In the genomic region with DNA sequence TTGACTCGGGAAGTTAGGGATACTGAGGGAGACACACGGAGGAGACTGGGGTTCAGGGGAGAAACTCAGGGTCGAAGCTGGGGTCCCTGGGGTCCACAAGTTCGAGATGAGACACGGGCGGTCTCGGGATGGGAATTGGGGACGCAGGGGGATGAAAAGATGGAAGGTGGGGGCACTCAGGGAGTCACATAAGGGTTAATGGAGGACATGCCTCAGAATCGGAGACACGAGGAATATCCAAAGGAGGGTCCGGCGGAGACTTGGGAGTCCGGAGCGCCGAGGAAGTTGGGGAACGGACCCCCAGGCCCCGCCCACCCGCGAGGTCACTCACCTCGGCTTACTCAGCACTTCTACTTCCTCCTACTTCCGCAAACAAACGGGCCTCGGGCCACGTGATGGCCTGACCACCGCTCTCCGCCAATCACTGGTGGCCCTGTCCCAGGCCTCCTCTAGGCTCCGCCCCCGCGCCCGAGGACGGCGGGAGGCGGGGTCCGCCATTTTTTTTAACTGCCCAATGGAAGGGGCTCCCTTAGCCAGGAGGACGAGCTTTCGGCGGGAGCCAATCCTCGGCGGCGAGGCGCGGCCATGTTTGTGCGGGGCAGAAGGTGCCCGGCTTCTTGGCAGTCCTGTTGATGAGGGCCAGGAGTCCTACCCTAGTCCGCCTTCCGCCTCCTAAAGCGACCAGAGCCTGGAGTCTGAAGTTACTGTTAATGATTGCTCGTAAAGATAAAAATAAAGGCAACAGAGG, we compare ENCODE assay signal across 8 cellular contexts. TPM values are rescaled to one million over a fixed set of nuclear protein-coding genes. Genes with fewer than 3 reads are reported as not detected.
DNase-seq lines count a peak whose midpoint lies in the region; ATAC-seq and TF ChIP-seq lines count a peak whose summit lies in the region.

A gene with protein sequence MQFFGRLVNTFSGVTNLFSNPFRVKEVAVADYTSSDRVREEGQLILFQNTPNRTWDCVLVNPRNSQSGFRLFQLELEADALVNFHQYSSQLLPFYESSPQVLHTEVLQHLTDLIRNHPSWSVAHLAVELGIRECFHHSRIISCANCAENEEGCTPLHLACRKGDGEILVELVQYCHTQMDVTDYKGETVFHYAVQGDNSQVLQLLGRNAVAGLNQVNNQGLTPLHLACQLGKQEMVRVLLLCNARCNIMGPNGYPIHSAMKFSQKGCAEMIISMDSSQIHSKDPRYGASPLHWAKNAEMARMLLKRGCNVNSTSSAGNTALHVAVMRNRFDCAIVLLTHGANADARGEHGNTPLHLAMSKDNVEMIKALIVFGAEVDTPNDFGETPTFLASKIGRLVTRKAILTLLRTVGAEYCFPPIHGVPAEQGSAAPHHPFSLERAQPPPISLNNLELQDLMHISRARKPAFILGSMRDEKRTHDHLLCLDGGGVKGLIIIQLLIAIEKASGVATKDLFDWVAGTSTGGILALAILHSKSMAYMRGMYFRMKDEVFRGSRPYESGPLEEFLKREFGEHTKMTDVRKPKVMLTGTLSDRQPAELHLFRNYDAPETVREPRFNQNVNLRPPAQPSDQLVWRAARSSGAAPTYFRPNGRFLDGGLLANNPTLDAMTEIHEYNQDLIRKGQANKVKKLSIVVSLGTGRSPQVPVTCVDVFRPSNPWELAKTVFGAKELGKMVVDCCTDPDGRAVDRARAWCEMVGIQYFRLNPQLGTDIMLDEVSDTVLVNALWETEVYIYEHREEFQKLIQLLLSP (minus strand): TSS at position 378 of the 748 bp plus-strand sequence. CDS start 12,404 bp downstream, outside the sequence.

- intact Hi-C loops in left ventricle myocardium inferior (cut with micrococcal nuclease) (no loop called here), prostate gland (cut with DNase I) (loop anchor here (1.0 kb wide), 1 partner anchor 20 kb away; a partner anchor contains a TSS)

- peak; percentile 71 for TF ChIP-seq POLR2A in prostate gland (IDR thresholded peaks at IDR 0.05)

- peak within 1 kb of the TSS; percentile 99 for H3K27ac Mint-ChIP-seq in T-helper 17 cell

- ATAC-seq in HG02885 (IDR thresholded peaks at IDR 0.05; ENCODE audit: poor library complexity, unreplicated experiment) (peak; percentile 87), T-helper 17 cell (peak; percentile 89)

- H3K27me3 ChIP-seq in left ventricle myocardium inferior (ENCODE audit: low read depth) (no peaks in the 10 kb centered on the region), prostate gland (replicated peaks; ENCODE audit: insufficient read depth) (no peaks in the 10 kb centered on the region)

- H3K36me3 Mint-ChIP-seq in T-helper 17 cell (ENCODE audit: low read depth): peaks cover 5% of the 10 kb centered on the region

- H3K27me3 Mint-ChIP-seq in T-helper 17 cell: no peaks in the 10 kb centered on the region

- TF ChIP-seq CTCF in GM13977 (IDR thresholded peaks at IDR 0.05; ENCODE audit: extremely low read depth, insufficient read depth, missing control alignments): no peak
- TF ChIP-seq CTCF in left ventricle myocardium inferior (IDR thresholded peaks at IDR 0.05; ENCODE audit: borderline replicate concordance): no peak
- peak in 1 of 4 experiments; percentile 4 for TF ChIP-seq CTCF in prostate gland (IDR thresholded peaks at IDR 0.05)

- WGBS in prostate gland: under 1% methylated on average over 48 of the region's 48 CpGs
- under 1% methylated on average over 48 of the region's 48 CpGs for WGBS in urinary bladder

- H3K4me1 Mint-ChIP-seq in T-helper 17 cell: peaks cover 39% of the 10 kb centered on the region

- H3K27ac ChIP-seq in left ventricle myocardium inferior (replicated peaks) (peak within 1 kb of the TSS; percentile 94), prostate gland (peak within 1 kb of the TSS; percentile 95 to 99), urinary bladder (ENCODE audit: low read depth) (peak within 1 kb of the TSS; percentile 90)

- H3K4me1 ChIP-seq in left ventricle myocardium inferior (peaks cover 38% of the 10 kb centered on the region), prostate gland (replicated peaks) (peaks cover 22% of the 10 kb centered on the region), urinary bladder (ENCODE audit: insufficient read depth) (no peaks in the 10 kb centered on the region)

- H3K4me3 Mint-ChIP-seq in T-helper 17 cell: peak within 1 kb of the TSS; percentile 99

- no peaks in the 10 kb centered on the region for H3K9me3 ChIP-seq in T-helper 17 cell (ENCODE audit: control insufficient read depth, low read length, poor library complexity, severe bottlenecking)
- H3K9me3 ChIP-seq in left ventricle myocardium inferior (replicated peaks): no peaks in the 10 kb centered on the region
- H3K9me3 ChIP-seq in prostate gland: no peaks in the 10 kb centered on the region

- in situ Hi-C loops in GM13977 (cut with MboI; ENCODE audit: low pct_unique_long_range_greater_than_20kb, low sequenced_read_pairs, unreplicated experiment): no loop called here

- H3K4me3 ChIP-seq in left ventricle myocardium inferior: peak within 1 kb of the TSS; percentile 76
- H3K4me3 ChIP-seq in prostate gland: peak within 1 kb of the TSS; percentile 36 to 53
- peak within 1 kb of the TSS; percentile 46 for H3K4me3 ChIP-seq in urinary bladder (ENCODE audit: low read depth, low read length)

- H3K36me3 ChIP-seq in left ventricle myocardium inferior (no peaks in the 10 kb centered on the region), prostate gland (no peaks in the 10 kb centered on the region), urinary bladder (ENCODE audit: insufficient read depth) (no peaks in the 10 kb centered on the region)

- DNase-seq in GM13977 (ENCODE audit: low spot score) (peak; percentile 96), NCI-H1694 treated with DMSO at 0.1 percent for 48 hours (lab: John Stamatoyannopoulos, UW) (peak; percentile 93), T-helper 17 cell (peak; percentile 90 to 94 (median 91)), amygdala (lab: John Stamatoyannopoulos, UW) (peak; percentile 83 to 99 (median 97)), left ventricle myocardium inferior (peak; percentile 99), prostate gland (ENCODE audit: low spot score) (peak; percentile 98)

RNA-seq across cellular contexts. Expression of the gene that starts here (rescaled TPM):
- 10 to 100 TPM; 72.2 to 91.4 TPM for total RNA-seq in T-helper 17 cell
- 14.1 TPM for total RNA-seq in left ventricle myocardium inferior
- 100 to 1,000 TPM in 1 of 2 donors, 10 to 100 TPM in 1; 61.5 to 138 TPM for total RNA-seq in prostate gland
- total RNA-seq in urinary bladder: 21.2 TPM
- polyA plus RNA-seq in urinary bladder: 21.1 TPM

Comparison
In these comparisons a context has a peak if more than half of its experiments do, and no peak if none do; other contexts are left out.
1. Peak in every context shown above with its lines: DNase-seq, ATAC-seq, H3K4me3 ChIP-seq and H3K27ac ChIP-seq.